27 cellular contexts compared by ENCODE assay signal in genomic region chr6:158413028-158413427, GRCh38.
A peak's percentile ranks its signal among the peaks of the same experiment; 100 is the strongest.
DNase-seq lines count a peak whose midpoint lies in the region; ATAC-seq and TF ChIP-seq lines count a peak whose summit lies in the region.
"Had no signal": no experiment of that assay in that cellular context is flagged by ENCODE, and none has a peak within 500 bp of the region (broad histone marks: within the 10 kb centered on the region; RNA-seq: fewer than 3 reads in every experiment).

No MANE protein-coding gene starts in this region.

- H3K9me3 ChIP-seq in H9 (ENCODE audit: control insufficient read depth, low read depth, low read length) (no peaks in the 10 kb centered on the region), esophagus muscularis mucosa (no peaks in the 10 kb centered on the region)
- H3K9me3 ChIP-seq: A549 had no signal

- no peak overlapping the region; the same call in 1 of the 2 replicates for H3K14ac ChIP-seq in H9 (ENCODE audit: insufficient read depth, low read length)

- H2BK15ac ChIP-seq in H9 (ENCODE audit: low read depth, low read length) (no peak overlapping the region), mesendoderm (replicated peaks; ENCODE audit: low read depth) (no peak overlapping the region)

- H3K9ac ChIP-seq in H9 (ENCODE audit: extremely low read depth, insufficient read length, low read length): no peak overlapping the region
- no peak overlapping the region for H3K9ac ChIP-seq in mesendoderm (ENCODE audit: low read length)
- H3K9ac ChIP-seq: BLaER1 treated with 17β-estradiol and CSF1 and Interleukin-3, amounts not matched to agents 10 nM and 100 nM; KMS-11 had no signal

- H2BK20ac ChIP-seq in H9 (ENCODE audit: low read depth, low read length, poor library complexity, severe bottlenecking): no peak overlapping the region

- no CpG with 5 or more reads among the region's 16 CpGs for WGBS in H9 (ENCODE audit: extremely low coverage, insufficient read length, low lambda C conversion rate)
- 96% methylated on average over 16 of the region's 16 CpGs for whole genome bisulfite sequencing in esophagus muscularis mucosa
- WGBS in mesendoderm (ENCODE audit: extremely low coverage, insufficient coverage, low lambda C conversion rate): no CpG with 5 or more reads among the region's 16 CpGs

- H3K4me3 ChIP-seq in esophagus muscularis mucosa (no peak overlapping the region), mesendoderm (ENCODE audit: low read length) (no peak overlapping the region)
- H3K4me3 ChIP-seq: A549; BLaER1 treated with 17β-estradiol and CSF1 and Interleukin-3, amounts not matched to agents 10 nM and 100 nM; SJCRH30 had no signal

- H4K5ac ChIP-seq in H9 (ENCODE audit: insufficient read length, low read depth, low read length) (no peak overlapping the region), mesendoderm (ENCODE audit: low read length) (no peak overlapping the region)

- H3K27ac Mint-ChIP-seq in H9 (peak overlapping the region in 2 of 3 experiments; percentile 5 to 54; a peak in 1 of 7 replicates), WTC11 (peak overlapping the region; percentile 16; the same call in 1 of the 2 replicates)
- peak overlapping the region; percentile 19 for H3K27ac Mint-ChIP-seq in stimulated activated memory B cell treated with anti-CD40 and anti-IgM and Interleukin-4, amounts not matched to agents 10 μg/mL and 1 μg/mL and 100 μg/mL, for 72 hours
- H3K27ac Mint-ChIP-seq: IgD-negative memory B cell had no signal

- no peak overlapping the region for H2BK5ac ChIP-seq in H9 (ENCODE audit: insufficient read length, low read length)
- H2BK5ac ChIP-seq in mesendoderm (ENCODE audit: low read length): no peak overlapping the region

- ATAC-seq in WTC11 (no peak), GM21619 (IDR thresholded peaks at IDR 0.05; ENCODE audit: unreplicated experiment) (no peak), GM18909 (IDR thresholded peaks at IDR 0.05; ENCODE audit: poor library complexity, unreplicated experiment) (no peak)
- no peak for ATAC-seq in stimulated activated memory B cell treated with anti-CD40 and anti-IgM and Interleukin-4, amounts not matched to agents 10 μg/mL and 1 μg/mL and 100 μg/mL, for 72 hours
- ATAC-seq: A549, PC-3, Right ventricle myocardium inferior, SK-N-SH treated with all-trans-retinoic acid at 6 μM for 48 hours had no signal

- no peaks in the 10 kb centered on the region for H3K4me1 ChIP-seq in H9 (ENCODE audit: insufficient read depth, low read length)
- H3K4me1 ChIP-seq in esophagus muscularis mucosa: peaks cover 16 to 25% (median 21%) of the 10 kb centered on the region in 4 donors
- H3K4me1 ChIP-seq in mesendoderm (ENCODE audit: control insufficient read depth, low read depth, low read length): no peaks in the 10 kb centered on the region
- H3K4me1 ChIP-seq: A549 had no signal

- peaks cover 0 to 24% (median 8%) of the 10 kb centered on the region in 3 experiments; a peak in 4 of 7 replicates for H3K36me3 Mint-ChIP-seq in H9 (ENCODE audit: insufficient read depth in 1 of 3, low read depth in 3 of 3)
- peaks cover 2% of the 10 kb centered on the region; the same call in 1 of the 2 replicates for H3K36me3 Mint-ChIP-seq in WTC11
- peaks cover 42% of the 10 kb centered on the region for H3K36me3 Mint-ChIP-seq in stimulated activated memory B cell treated with anti-CD40 and anti-IgM and Interleukin-4, amounts not matched to agents 10 μg/mL and 1 μg/mL and 100 μg/mL, for 72 hours

- no peak overlapping the region for H3K4me2 ChIP-seq in H9 (ENCODE audit: insufficient read depth, insufficient read length, low read length)
- no peak overlapping the region for H3K4me2 ChIP-seq in mesendoderm (ENCODE audit: low read length)
- H3K4me2 ChIP-seq: A549; BLaER1 treated with 17β-estradiol and CSF1 and Interleukin-3, amounts not matched to agents 10 nM and 100 nM; KMS-11 had no signal

- H3K23me2 ChIP-seq in H9 (ENCODE audit: insufficient read length, low read depth, low read length, poor library complexity, severe bottlenecking): no peaks in the 10 kb centered on the region

- H4K20me1 ChIP-seq in H9 (ENCODE audit: control insufficient read depth, insufficient read depth, insufficient read length): no peaks in the 10 kb centered on the region

- CTCF ChIA-PET in WTC11 (lab: Charles Lee): no interaction called here

- no peak for TF ChIP-seq CTCF in H9 (conservative IDR thresholded peaks at IDR 0.05)
- no peak for TF ChIP-seq CTCF in WTC11 (IDR thresholded peaks at IDR 0.05)
- no peak for TF ChIP-seq CTCF in esophagus muscularis mucosa (IDR thresholded peaks at IDR 0.05)

- H3K18ac ChIP-seq in H9 (ENCODE audit: insufficient read length, low read depth, low read length) (no peak overlapping the region), mesendoderm (ENCODE audit: low read length) (no peak overlapping the region)

- H3K27me3 ChIP-seq in H9 (ENCODE audit: insufficient read depth, low read length): no peaks in the 10 kb centered on the region
- no peaks in the 10 kb centered on the region for H3K27me3 ChIP-seq in esophagus muscularis mucosa
- H3K27me3 ChIP-seq in mesendoderm (ENCODE audit: insufficient read depth, low read length, poor library complexity): no peaks in the 10 kb centered on the region
- H3K27me3 ChIP-seq: BLaER1 treated with 17β-estradiol and CSF1 and Interleukin-3, amounts not matched to agents 10 nM and 100 nM; SJCRH30 had no signal

- no peak overlapping the region for H2AFZ ChIP-seq in H9 (ENCODE audit: low read length)

- intact Hi-C loops in esophagus muscularis mucosa (cut with DNase I): no loop called here

- H3K36me3 ChIP-seq in esophagus muscularis mucosa: peaks cover 0 to 14% (median 10%) of the 10 kb centered on the region in 4 donors
- no peaks in the 10 kb centered on the region for H3K36me3 ChIP-seq in mesendoderm (ENCODE audit: control insufficient read depth, insufficient read depth, low read length)

- no peak for DNase-seq in H9
- DNase-seq in WTC11 (ENCODE audit: low spot score): no peak
- DNase-seq in esophagus muscularis mucosa (ENCODE audit: extremely low spot score): peak; percentile 78
- DNase-seq in mesendoderm: no peak
- DNase-seq: AML-193; CD4-positive, alpha-beta memory T cell; COR-L47; GOT3; HCEC 1CT; NCI-H1092; NCI-H1417 treated with DMSO at 0.1 percent for 48 hours; NCI-H1694 treated with DMSO at 0.1 percent for 48 hours; NCI-H2081; NCI-H226; NCI-H510A treated with DMSO at 0.1 percent for 48 hours; NCI-H774; PC-3; SJCRH30 had no signal

- no peak overlapping the region for H2AK5ac ChIP-seq in H9 (ENCODE audit: insufficient read length, low read length)
- H2AK5ac ChIP-seq in mesendoderm (ENCODE audit: low read length): no peak overlapping the region

- H3K79me2 ChIP-seq in H9 (ENCODE audit: insufficient read depth, low read length) (no peaks in the 10 kb centered on the region), mesendoderm (ENCODE audit: control insufficient read depth, insufficient read depth, low read length) (no peaks in the 10 kb centered on the region)

- no peak overlapping the region for H3K56ac ChIP-seq in H9 (ENCODE audit: insufficient read length, low read depth, low read length)
- H3K56ac ChIP-seq in mesendoderm (ENCODE audit: low read length): no peak overlapping the region

- H3K23ac ChIP-seq in H9 (ENCODE audit: insufficient read length, low read depth, low read length): no peak overlapping the region
- no peak overlapping the region for H3K23ac ChIP-seq in mesendoderm (ENCODE audit: low read length)

- peaks cover 15 to 18% of the 10 kb centered on the region in 2 experiments for H3K4me1 Mint-ChIP-seq in H9
- peaks cover 16% of the 10 kb centered on the region for H3K4me1 Mint-ChIP-seq in WTC11
- peaks cover 17% of the 10 kb centered on the region for H3K4me1 Mint-ChIP-seq in stimulated activated memory B cell treated with anti-CD40 and anti-IgM and Interleukin-4, amounts not matched to agents 10 μg/mL and 1 μg/mL and 100 μg/mL, for 72 hours

- H2BK12ac ChIP-seq in H9 (ENCODE audit: insufficient read length, low read depth, low read length): no peak overlapping the region

- H2BK120ac ChIP-seq in H9 (ENCODE audit: low read depth, low read length, poor library complexity, severe bottlenecking) (no peak overlapping the region), mesendoderm (ENCODE audit: low read depth, low read length) (no peak overlapping the region)

- POLR2A ChIA-PET in WTC11 (lab: Charles Lee): interaction anchor here (0.6 kb wide), 1 partner anchor 9 kb away, joined by 9 read pairs; no protein-coding TSS in a partner anchor

- TF ChIP-seq EP300 in esophagus muscularis mucosa (IDR thresholded peaks at IDR 0.05): no peak

- no peaks in the 10 kb centered on the region for H3K9me3 Mint-ChIP-seq in H9
- no peaks in the 10 kb centered on the region for H3K9me3 Mint-ChIP-seq in WTC11
- no peaks in the 10 kb centered on the region for H3K9me3 Mint-ChIP-seq in stimulated activated memory B cell treated with anti-CD40 and anti-IgM and Interleukin-4, amounts not matched to agents 10 μg/mL and 1 μg/mL and 100 μg/mL, for 72 hours
- H3K9me3 Mint-ChIP-seq: IgD-negative memory B cell had no signal

- no peaks in the 10 kb centered on the region for H3K27me3 Mint-ChIP-seq in H9 (ENCODE audit: low read depth)
- H3K27me3 Mint-ChIP-seq in WTC11 (ENCODE audit: low read depth): no peaks in the 10 kb centered on the region
- no peaks in the 10 kb centered on the region for H3K27me3 Mint-ChIP-seq in stimulated activated memory B cell treated with anti-CD40 and anti-IgM and Interleukin-4, amounts not matched to agents 10 μg/mL and 1 μg/mL and 100 μg/mL, for 72 hours
- H3K27me3 Mint-ChIP-seq: CD4-positive, alpha-beta memory T cell; IgD-negative memory B cell had no signal

- H4K8ac ChIP-seq in H9 (replicated peaks; ENCODE audit: insufficient read length, low read depth, low read length): no peak overlapping the region
- H4K8ac ChIP-seq in mesendoderm (ENCODE audit: low read depth, low read length): no peak overlapping the region

- H3K4ac ChIP-seq in H9 (ENCODE audit: low read depth, low read length) (no peak overlapping the region), mesendoderm (ENCODE audit: low read depth, low read length) (no peak overlapping the region)

- no peak overlapping the region for H3T11ph ChIP-seq in H9 (ENCODE audit: low read length)

- H4K91ac ChIP-seq in H9 (ENCODE audit: insufficient read length, low read depth, low read length): no peak overlapping the region

- H3K79me1 ChIP-seq in H9 (ENCODE audit: insufficient read depth, low read depth, low read length, poor library complexity, severe bottlenecking): no peaks in the 10 kb centered on the region
- peaks cover 2% of the 10 kb centered on the region for H3K79me1 ChIP-seq in mesendoderm (ENCODE audit: low read length)

- no peak overlapping the region for H3K4me3 Mint-ChIP-seq in H9
- H3K4me3 Mint-ChIP-seq in WTC11: no peak overlapping the region
- no peak overlapping the region for H3K4me3 Mint-ChIP-seq in stimulated activated memory B cell treated with anti-CD40 and anti-IgM and Interleukin-4, amounts not matched to agents 10 μg/mL and 1 μg/mL and 100 μg/mL, for 72 hours
- H3K4me3 Mint-ChIP-seq: CD4-positive, alpha-beta memory T cell; IgD-negative memory B cell had no signal

- no peak overlapping the region for H3K27ac ChIP-seq in H9 (ENCODE audit: insufficient read length, low read depth, low read length)
- H3K27ac ChIP-seq in esophagus muscularis mucosa (replicated peaks in 1 of 4): no peak overlapping the region
- H3K27ac ChIP-seq in mesendoderm (ENCODE audit: low read depth, low read length): no peak overlapping the region
- H3K27ac ChIP-seq: A549; BLaER1 treated with 17β-estradiol and CSF1 and Interleukin-3, amounts not matched to agents 10 nM and 100 nM; KMS-11; SJCRH30 had no signal

- TF ChIP-seq POLR2A in esophagus muscularis mucosa (IDR thresholded peaks at IDR 0.05; ENCODE audit: low read depth): no peak
